10 cellular contexts compared by ENCODE assay signal in genomic region chr11:69123593-69124545, GRCh38. TPM values are rescaled to one million over a fixed set of nuclear protein-coding genes. Genes with fewer than 3 reads are reported as not detected.
DNase-seq lines count a peak whose midpoint lies in the region; ATAC-seq and TF ChIP-seq lines count a peak whose summit lies in the region.
"Had no signal": no experiment of that assay in that cellular context is flagged by ENCODE, and none has a peak within 500 bp of the region (broad histone marks: within the 10 kb centered on the region; RNA-seq: fewer than 3 reads in every experiment).

No MANE protein-coding gene starts in this region.

- H3K4me3 ChIP-seq in DOHH2 (ENCODE audit: low read length) (no peak overlapping the region), endodermal cell (ENCODE audit: low read length) (peak overlapping the region; percentile 58)

- no peaks in the 10 kb centered on the region for H3K27me3 Mint-ChIP-seq in endodermal cell (ENCODE audit: insufficient read depth)

- 0 out of 2 replicates have a peak, but pooled peaks have one; percentile 10 for TF ChIP-seq RAD21 in Ishikawa (IDR thresholded peaks at IDR 0.05; ENCODE audit: low read depth)

- H3K9me2 ChIP-seq in DOHH2 (replicated peaks; ENCODE audit: control insufficient read depth, low read length) = no peaks in the 10 kb centered on the region

- no peaks in the 10 kb centered on the region for H3K79me2 ChIP-seq in DOHH2 (ENCODE audit: control insufficient read depth, low read length)

- no peaks in the 10 kb centered on the region for H3K36me3 Mint-ChIP-seq in endodermal cell (ENCODE audit: low read depth)

- H3K27me3 ChIP-seq in DOHH2 (ENCODE audit: control insufficient read depth, low read length) (peaks cover 5% of the 10 kb centered on the region; the same call in 1 of the 2 replicates), endodermal cell (ENCODE audit: control insufficient read depth, insufficient read depth, low read length, poor library complexity, severe bottlenecking) (no peaks in the 10 kb centered on the region)

- DNase-seq in endodermal cell = peak; percentile 83
- peak; percentile 80 for DNase-seq in posterior vena cava (ENCODE audit: low spot score)
- no peak for DNase-seq in NCI-H2171 (lab: John Stamatoyannopoulos, UW)
- no peak for DNase-seq in NCI-H2081 treated with DMSO at 0.1 percent for 48 hours (lab: John Stamatoyannopoulos, UW)
- DNase-seq in stimulated activated naive CD4-positive, alpha-beta T cell treated with Interleukin-2 at 50 U/mL for 16 hours (lab: John Stamatoyannopoulos, UW) = no peak
- DNase-seq: effector memory CD8-positive, alpha-beta T cell; NCI-H69 had no signal

- peak overlapping the region; percentile 44 for H3K4me3 Mint-ChIP-seq in endodermal cell

- H3K27ac ChIP-seq in DOHH2 (ENCODE audit: low read depth, low read length) = no peak overlapping the region
- H3K27ac ChIP-seq in endodermal cell (ENCODE audit: low read depth, low read length) = no peak overlapping the region

- no peaks in the 10 kb centered on the region for H4K20me1 ChIP-seq in DOHH2 (ENCODE audit: control insufficient read depth, insufficient read depth, low read depth, low read length)

- H3K4me1 Mint-ChIP-seq in endodermal cell = peaks cover 15% of the 10 kb centered on the region

- H3K9me3 ChIP-seq in DOHH2 (ENCODE audit: control insufficient read depth, insufficient read depth, low read length) (peaks cover 4% of the 10 kb centered on the region; the same call in 1 of the 2 replicates), endodermal cell (ENCODE audit: control insufficient read depth, low read length) (peaks cover 19% of the 10 kb centered on the region)

- H3K27ac Mint-ChIP-seq in endodermal cell = peak overlapping the region; percentile 91

- H3K4me1 ChIP-seq in DOHH2 (ENCODE audit: control insufficient read depth, low read length) (no peaks in the 10 kb centered on the region), endodermal cell (ENCODE audit: control insufficient read depth, insufficient read depth, low read length) (peaks cover 5% of the 10 kb centered on the region)

- no peaks in the 10 kb centered on the region for H3F3A ChIP-seq in DOHH2 (ENCODE audit: control insufficient read depth, insufficient read depth)

- H3K36me3 ChIP-seq in DOHH2 (ENCODE audit: control insufficient read depth, low read length) (no peaks in the 10 kb centered on the region), endodermal cell (ENCODE audit: control insufficient read depth, insufficient read depth, low read length) (no peaks in the 10 kb centered on the region)

- H3K9ac ChIP-seq in endodermal cell (ENCODE audit: extremely low read depth, low read length, poor library complexity, severe bottlenecking) = no peak overlapping the region

- TF ChIP-seq CTCF in DOHH2 (IDR thresholded peaks at IDR 0.05; ENCODE audit: low read depth, low read length, poor library complexity, severe bottlenecking) (peak; percentile 15), endodermal cell (conservative IDR thresholded peaks at IDR 0.05) (peak; percentile 53)

- WGBS in endodermal cell (ENCODE audit: insufficient coverage in 1 of 2, insufficient read length in 1 of 2), 2 experiments = 80 to 83% methylated on average over 15 to 27 of the region's 27 CpGs

- intact Hi-C loops in posterior vena cava (cut with DNase I) = no loop called here

- no peak for TF ChIP-seq EP300 in Ishikawa (IDR thresholded peaks at IDR 0.05; ENCODE audit: borderline replicate concordance)

- H3K4me2 ChIP-seq in DOHH2 (ENCODE audit: low read length) = no peak overlapping the region

- no peak for ATAC-seq in GM21447 (IDR thresholded peaks at IDR 0.05; ENCODE audit: unreplicated experiment)

- peaks cover 17% of the 10 kb centered on the region for H3K9me3 Mint-ChIP-seq in endodermal cell

TF ChIP-seq in Ishikawa, 13 proteins besides CTCF, POLR2A, EP300 and RAD21:
- TF ChIP-seq YY1 (IDR thresholded peaks at IDR 0.05; ENCODE audit: low read depth) (no peak), TAF1 (IDR thresholded peaks at IDR 0.05; ENCODE audit: low read depth) (no peak), CEBPB (IDR thresholded peaks at IDR 0.05) (no peak), MAX (IDR thresholded peaks at IDR 0.05) (no peak), FOXM1 (IDR thresholded peaks at IDR 0.05; ENCODE audit: borderline replicate concordance, low read depth) (no peak), ZBTB7A (IDR thresholded peaks at IDR 0.05; ENCODE audit: low read depth) (0 out of 2 replicates have a peak, but pooled peaks have one; percentile 4), TEAD4 (IDR thresholded peaks at IDR 0.05) (no peak)
TF ChIP-seq in Ishikawa: peak in this region for 1.

RNA-seq across cellular contexts. Expression of gene SMIM38, which starts 31.9 kb away (rescaled TPM):
- total RNA-seq in endodermal cell (under 1 TPM; 0.20 to 0.64 TPM), posterior vena cava (1 to 10 TPM in 1 of 2 donors, under 1 TPM in 1; 0.76 to 1.4 TPM)
- 0.18 TPM for polyA plus RNA-seq in endodermal cell (2013, experiment 1 of 2)
- not detected for polyA plus RNA-seq in endodermal cell (2013, experiment 2 of 2)

Comparison
In these comparisons a context has a peak if more than half of its experiments do, and no peak if none do; other contexts are left out.
1. DNase-seq: peak in endodermal cell (single experiment) and posterior vena cava (single experiment); none in NCI-H2171 (single experiment), NCI-H2081 treated with DMSO at 0.1 percent for 48 hours (single experiment) and stimulated activated naive CD4-positive, alpha-beta T cell treated with Interleukin-2 at 50 U/mL for 16 hours (single experiment).